ENCODE assay signal across 22 cellular contexts in genomic region chr16:72394526-72394925, GRCh38.
"Had no signal": no experiment of that assay in that cellular context is flagged by ENCODE, and none has a peak within 500 bp of the region (broad histone marks: within the 10 kb centered on the region; RNA-seq: fewer than 3 reads in every experiment).

No MANE protein-coding gene starts in this region.

- H3K36me3 ChIP-seq: colonic mucosa, esophagus muscularis mucosa, gastroesophageal sphincter, heart right ventricle, lower lobe of right lung had no signal

- H3K4me3 ChIP-seq: colonic mucosa, esophagus muscularis mucosa, gastroesophageal sphincter, heart right ventricle, left lung, lower lobe of right lung had no signal

- DNase-seq: colonic mucosa; cortex of kidney; effector CD8-positive, alpha-beta T cell; effector memory CD8-positive, alpha-beta T cell; foreskin keratinocyte; head of caudate nucleus; heart right ventricle; hippocampal formation; left cardiac atrium; left lung; left ventricle myocardium superior; lower lobe of right lung; mesendoderm; midbrain; naive thymus-derived CD4-positive, alpha-beta T cell had no signal

- H3K27ac ChIP-seq: colonic mucosa, esophagus muscularis mucosa, foreskin keratinocyte, gastroesophageal sphincter, heart right ventricle, left lung, lower lobe of right lung had no signal

- ATAC-seq: effector memory CD8-positive, alpha-beta T cell; foreskin keratinocyte; gastroesophageal sphincter; heart right ventricle; left cardiac atrium; left lung; left ventricle myocardium superior; lower lobe of right lung; naive thymus-derived CD4-positive, alpha-beta T cell had no signal

- H3K27me3 Mint-ChIP-seq: dendritic cell treated with granulocyte-macrophage colony-stimulating factor and Interleukin-4, amounts not matched to agents 40 ng/mL and 50 ng/mL, for 4 days; effector memory CD8-positive, alpha-beta T cell; naive thymus-derived CD4-positive, alpha-beta T cell had no signal

- FAIRE-seq: endothelial cell of umbilical vein, frontal cortex, islet of Langerhans, keratinocyte had no signal

- H3K27me3 ChIP-seq: colonic mucosa, esophagus muscularis mucosa, foreskin keratinocyte, gastroesophageal sphincter, heart right ventricle, left lung had no signal

- H3K4me3 Mint-ChIP-seq: dendritic cell treated with granulocyte-macrophage colony-stimulating factor and Interleukin-4, amounts not matched to agents 40 ng/mL and 50 ng/mL, for 4 days; effector memory CD8-positive, alpha-beta T cell; naive thymus-derived CD4-positive, alpha-beta T cell had no signal

- H3K4me1 Mint-ChIP-seq: naive thymus-derived CD4-positive, alpha-beta T cell had no signal

- H3K9me3 ChIP-seq: colonic mucosa, lower lobe of right lung had no signal

- H3K27ac Mint-ChIP-seq: dendritic cell treated with granulocyte-macrophage colony-stimulating factor and Interleukin-4, amounts not matched to agents 40 ng/mL and 50 ng/mL, for 4 days; effector memory CD8-positive, alpha-beta T cell; naive thymus-derived CD4-positive, alpha-beta T cell had no signal

- H3K4me1 ChIP-seq: colonic mucosa, esophagus muscularis mucosa, foreskin keratinocyte, gastroesophageal sphincter, heart right ventricle, left lung, lower lobe of right lung had no signal
